Comparison of ENCODE assay signal across 19 cellular contexts in the genomic region with DNA sequence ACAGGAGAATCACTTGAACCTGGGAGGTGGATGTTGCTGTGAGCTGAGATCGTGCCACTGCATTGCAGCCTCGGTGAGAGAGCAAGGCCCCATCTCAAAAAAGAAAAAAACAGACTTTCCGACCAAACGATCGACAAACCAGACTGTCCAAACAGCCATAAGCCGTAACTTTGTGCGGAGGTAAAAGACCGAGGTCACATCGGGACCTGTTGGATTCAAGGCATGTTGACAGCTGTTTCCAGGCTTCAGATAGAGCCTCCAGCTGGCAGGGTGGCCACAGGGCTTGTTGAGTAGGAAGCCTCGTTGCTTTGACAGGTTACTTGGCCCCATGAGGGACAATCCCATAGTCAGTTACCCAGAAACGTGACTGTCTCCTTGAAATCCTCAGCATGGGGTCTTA. TPM values are rescaled to one million over a fixed set of nuclear protein-coding genes. Genes with fewer than 3 reads are reported as not detected.
DNase-seq lines count a peak whose midpoint lies in the region; ATAC-seq and TF ChIP-seq lines count a peak whose summit lies in the region.
"Had no signal": no experiment of that assay in that cellular context is flagged by ENCODE, and none has a peak within 500 bp of the region (broad histone marks: within the 10 kb centered on the region; RNA-seq: fewer than 3 reads in every experiment).

No MANE protein-coding gene starts in this region.

- peaks cover 6% of the 10 kb centered on the region for H3K4me1 Mint-ChIP-seq in T-helper 2 cell treated with Interferon-gamma antibody and Interleukin-4, amounts not matched to agents 5 μg/mL and 100 μg/mL, for 36 hours (ENCODE audit: low read depth)

- H3K36me3 Mint-ChIP-seq in T-helper 2 cell treated with Interferon-gamma antibody and Interleukin-4, amounts not matched to agents 5 μg/mL and 100 μg/mL, for 36 hours (ENCODE audit: low read depth) = peaks cover 3% of the 10 kb centered on the region

- no peaks in the 10 kb centered on the region for H3K27me3 Mint-ChIP-seq in T-helper 2 cell treated with Interferon-gamma antibody and Interleukin-4, amounts not matched to agents 5 μg/mL and 100 μg/mL, for 36 hours (ENCODE audit: low read depth)
- H3K27me3 Mint-ChIP-seq: effector memory CD8-positive, alpha-beta T cell; naive thymus-derived CD4-positive, alpha-beta T cell; stimulated activated naive CD8-positive, alpha-beta T cell treated with anti-CD3 and anti-CD28 coated beads, Interleukin-15, amount 100 ng/mL, for 72 hours had no signal

- ATAC-seq in body of pancreas (peak; percentile 72), HG02970 (IDR thresholded peaks at IDR 0.05; ENCODE audit: low FRiP score, unreplicated experiment) (no peak)
- ATAC-seq: effector memory CD8-positive, alpha-beta T cell; naive thymus-derived CD4-positive, alpha-beta T cell; stimulated activated naive CD8-positive, alpha-beta T cell treated with anti-CD3 and anti-CD28 coated beads, Interleukin-15, amount 100 ng/mL, for 72 hours had no signal

- H3K27ac ChIP-seq in body of pancreas (peak overlapping the region in 1 of 4 donors; percentile 13), layer of hippocampus (ENCODE audit: low read depth, low read length) (peak overlapping the region; percentile 64), suprapubic skin (peak overlapping the region; percentile 6)

- TF ChIP-seq CTCF in body of pancreas (IDR thresholded peaks at IDR 0.05) = no peak
- no peak for TF ChIP-seq CTCF in suprapubic skin (IDR thresholded peaks at IDR 0.05)

- DNase-seq in MG63 (peak; percentile 26), body of pancreas (peak in 2 of 4 donors; percentile 36 to 54), suprapubic skin (ENCODE audit: low spot score in 2 of 2) (no peak), GM19238 (ENCODE audit: insufficient read length, low spot score) (no peak), HCEC 1CT (no peak)
- DNase-seq in T-helper 2 cell treated with Interferon-gamma antibody and Interleukin-4, amounts not matched to agents 5 μg/mL and 100 μg/mL, for 36 hours (ENCODE audit: low spot score) = no peak
- DNase-seq: BE2C; effector memory CD8-positive, alpha-beta T cell; MM.1S; naive thymus-derived CD4-positive, alpha-beta T cell; NCI-H187; NCI-H345; stimulated activated CD4-positive, alpha-beta T cell treated with anti-CD3 and anti-CD28 coated beads, Interleukin-2, amount 100 ng/mL, for 48 hours; stimulated activated naive CD8-positive, alpha-beta T cell treated with anti-CD3 and anti-CD28 coated beads, Interleukin-15, amount 100 ng/mL, for 72 hours; T-helper 1 cell had no signal

- no peak overlapping the region for H3K4me3 ChIP-seq in MG63
- no peak overlapping the region for H3K4me3 ChIP-seq in body of pancreas
- H3K4me3 ChIP-seq in suprapubic skin = no peak overlapping the region
- H3K4me3 ChIP-seq: lung, ovary had no signal

- H3K27me3 ChIP-seq in MG63 (no peaks in the 10 kb centered on the region), body of pancreas (no peaks in the 10 kb centered on the region), layer of hippocampus (ENCODE audit: control insufficient read depth, insufficient read depth, low read length) (no peaks in the 10 kb centered on the region), suprapubic skin (no peaks in the 10 kb centered on the region)
- H3K27me3 ChIP-seq: BE2C, ovary had no signal

- no peak for TF ChIP-seq POLR2A in body of pancreas (IDR thresholded peaks at IDR 0.05)
- TF ChIP-seq POLR2A in suprapubic skin (IDR thresholded peaks at IDR 0.05) = no peak

- H3K27ac Mint-ChIP-seq in T-helper 2 cell treated with Interferon-gamma antibody and Interleukin-4, amounts not matched to agents 5 μg/mL and 100 μg/mL, for 36 hours = no peak overlapping the region
- H3K27ac Mint-ChIP-seq: effector memory CD8-positive, alpha-beta T cell had no signal

- H3K9me3 Mint-ChIP-seq in T-helper 2 cell treated with Interferon-gamma antibody and Interleukin-4, amounts not matched to agents 5 μg/mL and 100 μg/mL, for 36 hours = no peaks in the 10 kb centered on the region
- H3K9me3 Mint-ChIP-seq: effector memory CD8-positive, alpha-beta T cell; stimulated activated naive CD8-positive, alpha-beta T cell treated with anti-CD3 and anti-CD28 coated beads, Interleukin-15, amount 100 ng/mL, for 72 hours had no signal

- no peaks in the 10 kb centered on the region for H3K36me3 ChIP-seq in MG63
- no peaks in the 10 kb centered on the region for H3K36me3 ChIP-seq in body of pancreas (replicated peaks in 1 of 2; ENCODE audit: insufficient read depth in 1 of 2, low read depth in 2 of 2)
- H3K36me3 ChIP-seq in suprapubic skin = peaks cover 2% of the 10 kb centered on the region
- H3K36me3 ChIP-seq: BE2C, ovary had no signal

- H3K4me1 ChIP-seq in body of pancreas (peaks cover 33% of the 10 kb centered on the region), suprapubic skin (peaks cover 23% of the 10 kb centered on the region)
- H3K4me1 ChIP-seq: BE2C had no signal

- no peak overlapping the region for H3K4me3 Mint-ChIP-seq in T-helper 2 cell treated with Interferon-gamma antibody and Interleukin-4, amounts not matched to agents 5 μg/mL and 100 μg/mL, for 36 hours
- H3K4me3 Mint-ChIP-seq: effector memory CD8-positive, alpha-beta T cell; stimulated activated naive CD8-positive, alpha-beta T cell treated with anti-CD3 and anti-CD28 coated beads, Interleukin-15, amount 100 ng/mL, for 72 hours had no signal

- 53 to 56% methylated on average over 11 of the region's 11 CpGs for WGBS in body of pancreas, 2 donors
- WGBS in suprapubic skin = 67% methylated on average over 11 of the region's 11 CpGs

- intact Hi-C loops in body of pancreas (cut with DNase I) = no loop called here

- H3K9me3 ChIP-seq in MG63 = no peaks in the 10 kb centered on the region; the same call in 1 of the 2 replicates
- no peaks in the 10 kb centered on the region for H3K9me3 ChIP-seq in body of pancreas
- no peaks in the 10 kb centered on the region for H3K9me3 ChIP-seq in suprapubic skin
- H3K9me3 ChIP-seq: BE2C, ovary had no signal

- no peak for TF ChIP-seq EP300 in suprapubic skin (IDR thresholded peaks at IDR 0.05)

RNA-seq across cellular contexts. Expression of a gene that starts 22.2 kb away (rescaled TPM):
- 1.9 and 3.6 TPM in 2 replicates for total RNA-seq in MG63 (2014; rRNA removed; shearing (Covaris generic); ENCODE audit: low replicate concordance)
- 10 to 100 TPM; 15.8 to 19.8 TPM for total RNA-seq in body of pancreas
- total RNA-seq in suprapubic skin = 10 to 100 TPM; 18.7 to 53.8 (median 32.0) TPM
